In genomic region chrX:131633285-131633917, GRCh38 we compare ENCODE assay signal across 8 cellular contexts.
DNase-seq lines count a peak whose midpoint lies in the region; ATAC-seq and TF ChIP-seq lines count a peak whose summit lies in the region.

No MANE protein-coding gene starts in this region.

- TF ChIP-seq POLR2A in transverse colon (IDR thresholded peaks at IDR 0.05): no peak

- H3K27ac Mint-ChIP-seq in endothelial cell (ENCODE audit: unreplicated experiment): no peak overlapping the region

- no peaks in the 10 kb centered on the region for H3K36me3 Mint-ChIP-seq in endothelial cell (ENCODE audit: low read depth, unreplicated experiment)

- DNase-seq in NCI-H345 (lab: John Stamatoyannopoulos, UW) (peak; percentile 59), endothelial cell (ENCODE audit: low spot score) (peak; percentile 50), myocyte (ENCODE audit: low read depth) (peak; percentile 68), transverse colon (peak; percentile 43)
- DNase-seq in activated CD4-positive, alpha-beta T cell treated with anti-CD3 and anti-CD28 coated beads, Interleukin-2, amount 50 U/mL, for 48 hours: peak; percentile 25 to 36

- WGBS in transverse colon (ENCODE audit: low coverage in 1 of 2), 2 donors: 55 to 67% methylated on average over 3 to 13 of the region's 13 CpGs

- no peak overlapping the region for H3K4me3 ChIP-seq in transverse colon

- H3K36me3 ChIP-seq in transverse colon: no peaks in the 10 kb centered on the region

- H3K9me3 ChIP-seq in transverse colon: no peaks in the 10 kb centered on the region

- H3K4me3 Mint-ChIP-seq in endothelial cell (ENCODE audit: unreplicated experiment): no peak overlapping the region

- no peak overlapping the region for H3K27ac ChIP-seq in C4-2B
- H3K27ac ChIP-seq in transverse colon: no peak overlapping the region

- no peaks in the 10 kb centered on the region for H3K9me3 Mint-ChIP-seq in endothelial cell (ENCODE audit: unreplicated experiment)

- H3K27me3 Mint-ChIP-seq in endothelial cell (ENCODE audit: unreplicated experiment): no peaks in the 10 kb centered on the region

- intact Hi-C loops in transverse colon (cut with DNase I; ENCODE audit: low total_unique reads): no loop called here

- no peaks in the 10 kb centered on the region for H3K27me3 ChIP-seq in transverse colon

- H3K4me1 ChIP-seq in transverse colon: no peaks in the 10 kb centered on the region

- no peaks in the 10 kb centered on the region for H3K4me1 Mint-ChIP-seq in endothelial cell (ENCODE audit: unreplicated experiment)

- in situ Hi-C loops in transverse colon (cut with MboI; ENCODE audit: low pct_ligation_motif_present in 1 of 4, low pct_unique_long_range_greater_than_20kb in 1 of 4, low sequenced_read_pairs in 3 of 4): loop anchor here in 2 of 4 donors (10.0 to 25.0 kb wide), 2 partner anchors 646 to 659 kb away; no protein-coding TSS in a partner anchor

- TF ChIP-seq EP300 in transverse colon (IDR thresholded peaks at IDR 0.05; ENCODE audit: low read depth): no peak

- ATAC-seq in GM18861 (IDR thresholded peaks at IDR 0.05; ENCODE audit: unreplicated experiment) (peak; percentile 93), HG03097 (IDR thresholded peaks at IDR 0.05; ENCODE audit: low FRiP score, unreplicated experiment) (peak; percentile 87)

- TF ChIP-seq CTCF in C4-2B (conservative IDR thresholded peaks at IDR 0.05) (peak; percentile 82), endothelial cell (IDR thresholded peaks at IDR 0.05; ENCODE audit: unreplicated experiment) (peak; percentile 53), transverse colon (IDR thresholded peaks at IDR 0.05) (peak; percentile 33 to 82 (median 54))
